Comparison of ENCODE assay signal across 15 cellular contexts in the genomic region with DNA sequence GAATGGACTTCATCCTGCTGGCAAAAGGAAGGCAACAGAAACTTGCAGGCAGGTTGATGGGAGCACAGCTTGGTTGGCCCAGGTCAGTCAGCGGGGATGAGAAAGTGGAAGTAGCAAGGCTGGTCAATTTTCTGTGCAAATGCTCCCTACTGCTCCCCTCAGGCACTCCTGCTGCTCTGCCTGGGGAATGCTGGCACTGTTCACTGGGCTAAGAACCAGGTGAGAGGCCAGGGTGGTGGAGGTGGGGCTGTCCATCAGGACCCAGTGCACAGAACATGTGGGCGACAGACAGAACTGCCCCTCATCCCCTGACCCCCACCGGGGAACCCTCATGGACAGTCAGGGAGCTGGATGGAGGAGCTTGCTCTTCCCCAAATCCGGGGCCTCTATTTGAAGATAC.
DNase-seq lines count a peak whose midpoint lies in the region; ATAC-seq and TF ChIP-seq lines count a peak whose summit lies in the region.
"Had no signal": no experiment of that assay in that cellular context is flagged by ENCODE, and none has a peak within 500 bp of the region (broad histone marks: within the 10 kb centered on the region; RNA-seq: fewer than 3 reads in every experiment).

No MANE protein-coding gene starts in this region.

- no peak overlapping the region for H3K18ac ChIP-seq in mesendoderm (ENCODE audit: low read length)

- H3K9me3 Mint-ChIP-seq in activated T-cell treated with anti-CD3 and anti-CD28 coated beads, Interleukin-2, amount 50 U/mL, for 72 hours, result peaks cover 4 to 8% of the 10 kb centered on the region in 2 donors
- H3K9me3 Mint-ChIP-seq in activated T-cell treated with anti-CD3 and anti-CD28 coated beads, Interleukin-2, amount 50 U/mL, for 4 hours, result peaks cover 13% of the 10 kb centered on the region

- H3K4ac ChIP-seq in mesendoderm (ENCODE audit: low read depth, low read length), result no peak overlapping the region

- BruUV-seq in mammary epithelial cell (replicated peaks; lab: Mats Ljungman, UMichigan), result no TSS peak

- CTCF ChIA-PET in mammary epithelial cell (lab: Charles Lee; ENCODE audit: low non-redundant PET), result interaction anchor here (0.5 kb wide), 1 partner anchor 233 kb away, joined by 5 read pairs; no protein-coding TSS in a partner anchor

- H4K5ac ChIP-seq in mesendoderm (ENCODE audit: low read length), result no peak overlapping the region

- H3K79me2 ChIP-seq in mesendoderm (ENCODE audit: control insufficient read depth, insufficient read depth, low read length) (no peaks in the 10 kb centered on the region), mammary epithelial cell (ENCODE audit: insufficient read depth, low read length) (no peaks in the 10 kb centered on the region)

- no peaks in the 10 kb centered on the region for H4K20me1 ChIP-seq in mammary epithelial cell (ENCODE audit: insufficient read depth, low read length)

- no peak overlapping the region for H4K8ac ChIP-seq in mesendoderm (ENCODE audit: low read depth, low read length)

- H3K27ac ChIP-seq in WERI-Rb-1, result no peak overlapping the region
- H3K27ac ChIP-seq in mesendoderm (ENCODE audit: low read depth, low read length), result no peak overlapping the region
- peak overlapping the region in 1 of 2 donors; percentile 42 for H3K27ac ChIP-seq in aorta (ENCODE audit: low read depth in 1 of 2, low read length in 2 of 2)
- H3K27ac ChIP-seq in mammary epithelial cell (ENCODE audit: insufficient read depth, low read depth, low read length), result no peak overlapping the region

- H3K4me2 ChIP-seq in mesendoderm (ENCODE audit: low read length), result no peak overlapping the region
- H3K4me2 ChIP-seq in mammary epithelial cell (ENCODE audit: insufficient read depth, low read depth, low read length), result no peak overlapping the region
- H3K4me2 ChIP-seq: SK-N-SH had no signal

- H3K27me3 ChIP-seq in WERI-Rb-1 (ENCODE audit: insufficient read depth, low read depth, severe bottlenecking), result no peaks in the 10 kb centered on the region
- H3K27me3 ChIP-seq in mesendoderm (ENCODE audit: insufficient read depth, low read length, poor library complexity), result no peaks in the 10 kb centered on the region
- H3K27me3 ChIP-seq in aorta (ENCODE audit: control insufficient read depth in 1 of 2, insufficient read depth in 2 of 2, low read length in 1 of 2), result no peaks in the 10 kb centered on the region
- H3K27me3 ChIP-seq in mammary epithelial cell (ENCODE audit: insufficient read depth, low read length), result no peaks in the 10 kb centered on the region

- in situ Hi-C loops in mammary epithelial cell (cut with MboI; ENCODE audit: low sequenced_read_pairs in 2 of 2), result no loop called here
- in situ Hi-C loops in ACHN (cut with HindIII; ENCODE audit: low pct_ligation_motif_present, low pct_unique_long_range_greater_than_20kb, low sequenced_read_pairs), result no loop called here

- peaks cover 0 to 2% of the 10 kb centered on the region in 2 donors for H3K36me3 Mint-ChIP-seq in activated T-cell treated with anti-CD3 and anti-CD28 coated beads, Interleukin-2, amount 50 U/mL, for 72 hours (ENCODE audit: insufficient read depth in 2 of 2)
- H3K36me3 Mint-ChIP-seq in activated T-cell treated with anti-CD3 and anti-CD28 coated beads, Interleukin-2, amount 50 U/mL, for 4 hours (ENCODE audit: insufficient read depth), result no peaks in the 10 kb centered on the region
- H3K36me3 Mint-ChIP-seq: CD4-positive, alpha-beta memory T cell; IgD-negative memory B cell had no signal

- no peak overlapping the region for H2BK120ac ChIP-seq in mesendoderm (ENCODE audit: low read depth, low read length)

- ATAC-seq in activated T-cell treated with anti-CD3 and anti-CD28 coated beads, Interleukin-2, amount 50 U/mL, for 72 hours (replicated peaks in 1 of 2), result peak; percentile 19 to 26
- no peak for ATAC-seq in activated T-cell treated with anti-CD3 and anti-CD28 coated beads, Interleukin-2, amount 50 U/mL, for 4 hours
- ATAC-seq in aorta (ENCODE audit: low FRiP score), result peak; percentile 60
- no peak for ATAC-seq in HG02571 (IDR thresholded peaks at IDR 0.05; ENCODE audit: unreplicated experiment)

- no peak overlapping the region for H3K56ac ChIP-seq in mesendoderm (ENCODE audit: low read length)

- H2AFZ ChIP-seq in mammary epithelial cell (ENCODE audit: low read depth, low read length), result no peak overlapping the region

- H3K9me3 ChIP-seq in WERI-Rb-1 (ENCODE audit: severe bottlenecking), result peaks cover 11% of the 10 kb centered on the region
- H3K9me3 ChIP-seq in aorta (ENCODE audit: control insufficient read depth, low read length), result no peaks in the 10 kb centered on the region
- peaks cover 5% of the 10 kb centered on the region for H3K9me3 ChIP-seq in mammary epithelial cell (replicated peaks; ENCODE audit: insufficient read depth, low read length)
- H3K9me3 ChIP-seq: HAP-1, SK-N-SH had no signal

- H3K79me1 ChIP-seq in mesendoderm (ENCODE audit: low read length), result no peaks in the 10 kb centered on the region

- no peak overlapping the region for H3K23ac ChIP-seq in mesendoderm (ENCODE audit: low read length)

- H3K36me3 ChIP-seq in WERI-Rb-1 (no peaks in the 10 kb centered on the region), mesendoderm (ENCODE audit: control insufficient read depth, insufficient read depth, low read length) (no peaks in the 10 kb centered on the region), aorta (ENCODE audit: control insufficient read depth in 1 of 2, insufficient read depth in 2 of 2, low read length in 1 of 2) (no peaks in the 10 kb centered on the region), mammary epithelial cell (ENCODE audit: insufficient read depth, low read length) (no peaks in the 10 kb centered on the region)
- H3K36me3 ChIP-seq: HAP-1 had no signal

- no peak overlapping the region for H3K4me3 ChIP-seq in WERI-Rb-1 (ENCODE audit: low read depth, low read length)
- no peak overlapping the region for H3K4me3 ChIP-seq in mesendoderm (ENCODE audit: low read length)
- no peak overlapping the region for H3K4me3 ChIP-seq in aorta (ENCODE audit: low read length in 2 of 2)
- H3K4me3 ChIP-seq in mammary epithelial cell (replicated peaks in 1 of 3; ENCODE audit: insufficient read depth in 1 of 3, low read depth in 2 of 3, low read length in 3 of 3), result no peak overlapping the region
- H3K4me3 ChIP-seq: HAP-1 had no signal

- H2BK15ac ChIP-seq in mesendoderm (replicated peaks; ENCODE audit: low read depth), result no peak overlapping the region

- no peaks in the 10 kb centered on the region for H3K4me1 ChIP-seq in mesendoderm (ENCODE audit: control insufficient read depth, low read depth, low read length)
- H3K4me1 ChIP-seq in aorta (ENCODE audit: control insufficient read depth in 1 of 2, insufficient read depth in 2 of 2, low read length in 2 of 2), result no peaks in the 10 kb centered on the region
- H3K4me1 ChIP-seq in mammary epithelial cell (ENCODE audit: insufficient read depth, low read length), result no peaks in the 10 kb centered on the region
- H3K4me1 ChIP-seq: HAP-1 had no signal

- H3K27me3 Mint-ChIP-seq in activated T-cell treated with anti-CD3 and anti-CD28 coated beads, Interleukin-2, amount 50 U/mL, for 72 hours (ENCODE audit: low read depth), result no peaks in the 10 kb centered on the region
- H3K27me3 Mint-ChIP-seq in activated T-cell treated with anti-CD3 and anti-CD28 coated beads, Interleukin-2, amount 50 U/mL, for 4 hours (ENCODE audit: low read depth), result no peaks in the 10 kb centered on the region
- H3K27me3 Mint-ChIP-seq: CD4-positive, alpha-beta memory T cell; IgD-negative memory B cell had no signal

- intact Hi-C loops in aorta (cut with DNase I), result no loop called here
- intact Hi-C loops in mammary epithelial cell (cut with micrococcal nuclease), result no loop called here

- H3K4me3 Mint-ChIP-seq in activated T-cell treated with anti-CD3 and anti-CD28 coated beads, Interleukin-2, amount 50 U/mL, for 72 hours, result no peak overlapping the region
- H3K4me3 Mint-ChIP-seq in activated T-cell treated with anti-CD3 and anti-CD28 coated beads, Interleukin-2, amount 50 U/mL, for 4 hours, result no peak overlapping the region
- H3K4me3 Mint-ChIP-seq: CD4-positive, alpha-beta memory T cell; IgD-negative memory B cell had no signal

- H3K4me1 Mint-ChIP-seq in activated T-cell treated with anti-CD3 and anti-CD28 coated beads, Interleukin-2, amount 50 U/mL, for 72 hours (ENCODE audit: low read depth), result no peaks in the 10 kb centered on the region
- H3K4me1 Mint-ChIP-seq in activated T-cell treated with anti-CD3 and anti-CD28 coated beads, Interleukin-2, amount 50 U/mL, for 4 hours (ENCODE audit: low read depth), result no peaks in the 10 kb centered on the region
- H3K4me1 Mint-ChIP-seq: IgD-negative memory B cell had no signal

- no peak overlapping the region for H3K27ac Mint-ChIP-seq in activated T-cell treated with anti-CD3 and anti-CD28 coated beads, Interleukin-2, amount 50 U/mL, for 72 hours
- H3K27ac Mint-ChIP-seq: CD4-positive, alpha-beta memory T cell; IgD-negative memory B cell had no signal

- H2BK5ac ChIP-seq in mesendoderm (ENCODE audit: low read length), result no peak overlapping the region

- dilution Hi-C loops in mammary epithelial cell (cut with HindIII; ENCODE audit: low sequenced_read_pairs), result no loop called here

- TF ChIP-seq CTCF in WERI-Rb-1 (IDR thresholded peaks at IDR 0.05; ENCODE audit: low read depth, low read length) (0 out of 2 replicates have a peak, but pooled peaks have one; percentile 22), mammary epithelial cell (conservative IDR thresholded peaks at IDR 0.05 in 1 of 2, IDR thresholded peaks at IDR 0.05 in 1 of 2; ENCODE audit: extremely low read depth in 1 of 2, insufficient read depth in 1 of 2, low read depth in 1 of 2, low read length in 2 of 2) (no peak)

- no peak for DNase-seq in activated T-cell treated with anti-CD3 and anti-CD28 coated beads, Interleukin-2, amount 50 U/mL, for 72 hours
- DNase-seq in activated T-cell treated with anti-CD3 and anti-CD28 coated beads, Interleukin-2, amount 50 U/mL, for 4 hours, result no peak
- DNase-seq in WERI-Rb-1 (no peak), mesendoderm (peak; percentile 19), aorta (no peak), mammary epithelial cell (no peak), ACHN (no peak)
- DNase-seq: NCI-H1436 treated with DMSO at 0.1 percent for 48 hours, NCI-H2107, Right ventricle myocardium superior, SK-N-SH had no signal

- no peak overlapping the region for H3K9ac ChIP-seq in mesendoderm (ENCODE audit: low read length)
- no peak overlapping the region for H3K9ac ChIP-seq in mammary epithelial cell (ENCODE audit: insufficient read depth, low read length)
- H3K9ac ChIP-seq: SK-N-SH had no signal

- no peak overlapping the region for H2AK5ac ChIP-seq in mesendoderm (ENCODE audit: low read length)

- no CpG with 5 or more reads among the region's 4 CpGs for WGBS in mesendoderm (ENCODE audit: extremely low coverage, insufficient coverage, low lambda C conversion rate)
- WGBS in aorta, 2 donors, result 79 to 88% methylated on average over 4 of the region's 4 CpGs
- WGBS in mammary epithelial cell (ENCODE audit: low coverage, missing lambda C conversion rate), result 100% methylated on average over 3 of the region's 4 CpGs

Comparison
In these comparisons a context has a peak if more than half of its experiments do, and no peak if none do; other contexts are left out.
1. ATAC-seq: peak in activated T-cell treated with anti-CD3 and anti-CD28 coated beads, Interleukin-2, amount 50 U/mL, for 72 hours (2 of 2) and aorta (single experiment); none in activated T-cell treated with anti-CD3 and anti-CD28 coated beads, Interleukin-2, amount 50 U/mL, for 4 hours (0 of 2) and HG02571 (single experiment).